ENCODE assay signal across 8 cellular contexts in the genomic region with DNA sequence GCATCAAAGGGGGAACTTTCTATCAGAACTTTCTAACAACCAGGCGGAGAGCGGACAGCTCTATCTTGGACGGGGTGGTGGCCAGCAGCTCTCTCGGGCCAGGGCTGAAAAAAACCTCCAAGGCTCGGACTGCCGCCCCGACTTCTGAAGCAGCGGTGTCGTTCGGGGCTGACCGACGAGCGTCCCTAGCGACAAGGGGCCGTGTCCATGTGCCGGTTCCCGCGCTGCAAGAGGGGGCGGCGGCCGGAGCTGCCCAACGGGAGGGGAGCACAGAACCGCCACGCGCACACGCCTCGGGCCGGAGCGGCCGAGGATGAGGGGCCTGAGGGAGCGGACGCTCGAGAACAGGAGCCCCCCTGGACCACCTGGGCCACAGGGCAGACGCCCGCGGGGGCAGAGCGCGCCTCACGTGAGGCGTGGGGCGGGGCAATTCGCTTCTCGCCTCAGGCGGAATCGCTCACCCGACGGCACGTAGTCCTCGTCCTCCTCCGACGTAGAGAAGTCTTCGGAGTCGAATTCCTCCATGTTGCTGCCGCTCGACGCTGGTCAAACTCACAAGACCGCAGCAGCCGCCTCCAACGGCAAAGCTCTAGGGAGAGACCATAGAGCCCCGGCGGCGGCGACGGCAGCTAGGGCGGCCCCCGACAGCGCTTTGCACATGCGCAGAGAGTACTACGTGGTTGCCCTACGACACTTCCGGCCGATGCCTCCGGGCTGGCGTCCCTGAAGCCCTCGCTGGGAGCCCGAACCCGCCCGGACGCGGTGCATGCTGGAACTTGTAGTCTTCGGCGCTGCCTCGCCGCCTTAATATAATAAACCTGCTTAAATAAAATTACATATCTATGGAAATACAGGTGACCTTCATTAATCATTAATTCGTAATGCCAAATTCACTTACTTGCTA. TPM values are rescaled to one million over a fixed set of nuclear protein-coding genes. Genes with fewer than 3 reads are reported as not detected.
A peak's percentile ranks its signal among the peaks of the same experiment; 100 is the strongest.
DNase-seq lines count a peak whose midpoint lies in the region; ATAC-seq, FAIRE-seq and TF ChIP-seq lines count a peak whose summit lies in the region.

A gene (minus strand): TSS at position 676 of the 904 bp plus-strand sequence. CDS start 151 bp downstream, at position 525.

- H3K79me2 ChIP-seq in OCI-LY7 (ENCODE audit: insufficient read depth, low read depth, low read length): peaks cover 33% of the 10 kb centered on the region

- no peak for FAIRE-seq in D721Med (lab: Jason Lieb, UNC)

- peak within 1 kb of the TSS; percentile 78 for H3K4me3 ChIP-seq in OCI-LY7 (ENCODE audit: low read depth, low read length, poor library complexity, severe bottlenecking)
- H3K4me3 ChIP-seq in mononuclear cell (ENCODE audit: low read length): peak within 1 kb of the TSS; percentile 88

- ATAC-seq in GM21515 (IDR thresholded peaks at IDR 0.05; ENCODE audit: unreplicated experiment): peak; percentile 94

- BruUV-seq in OCI-LY7 (replicated peaks; lab: Mats Ljungman, UMichigan): no TSS peak

- H2AFZ ChIP-seq in OCI-LY7 (ENCODE audit: low read length): peak within 1 kb of the TSS; percentile 100

- peaks cover 6% of the 10 kb centered on the region for H3K36me3 ChIP-seq in OCI-LY7 (ENCODE audit: insufficient read depth, low read length)

- H3K9me2 ChIP-seq in OCI-LY7 (ENCODE audit: insufficient read depth, low read length): no peaks in the 10 kb centered on the region

- no peaks in the 10 kb centered on the region for H3K9me3 ChIP-seq in OCI-LY7 (ENCODE audit: low read length)
- H3K9me3 ChIP-seq in mononuclear cell (ENCODE audit: low read depth, low read length): no peaks in the 10 kb centered on the region

- POLR2A ChIA-PET in OCI-LY7 (lab: Charles Lee): interaction anchor here (0.6 to 2.1 kb wide), 14 partner anchors 9 to 561 kb away, joined by 3 to 8 read pairs (median 4); no protein-coding TSS in a partner anchor

- intact Hi-C loops in OCI-LY7 (cut with micrococcal nuclease; ENCODE audit: unreplicated experiment): loop anchor here (1.0 to 5.0 kb wide), 3 partner anchors 31 to 1759 kb away; a partner anchor contains a TSS

- no peak within 1 kb of the TSS for H3K27ac ChIP-seq in OCI-LY7 (ENCODE audit: low read depth, low read length, poor library complexity, severe bottlenecking)

- CTCF ChIA-PET in OCI-LY7 (lab: Charles Lee; ENCODE audit: unreplicated experiment): interaction anchor here (0.5 kb wide), 1 partner anchor 429 kb away, joined by 3 read pairs; no protein-coding TSS in a partner anchor

- no peaks in the 10 kb centered on the region for H4K20me1 ChIP-seq in OCI-LY7 (ENCODE audit: insufficient read depth, low read length)

- H3K4me2 ChIP-seq in OCI-LY7 (ENCODE audit: low read length): peak within 1 kb of the TSS; percentile 98

- H3K27me3 ChIP-seq in mononuclear cell (ENCODE audit: insufficient read depth, low read length): no peaks in the 10 kb centered on the region

- H3K4me1 ChIP-seq in OCI-LY7 (ENCODE audit: insufficient read depth, low read length, poor library complexity, severe bottlenecking) (peaks cover 20% of the 10 kb centered on the region), mononuclear cell (ENCODE audit: insufficient read depth, low read length) (peaks cover 20% of the 10 kb centered on the region)

- DNase-seq in D721Med (ENCODE audit: insufficient read length, low spot score) (peak; percentile 37), HuH-7.5 (ENCODE audit: low spot score) (peak; percentile 94), OCI-LY7 (ENCODE audit: low spot score) (peak; percentile 97), activated T-cell treated with anti-CD3 and anti-CD28 coated beads for 24 hours (ENCODE audit: low read depth) (peak; percentile 91), epidermal melanocyte (ENCODE audit: insufficient read length, low spot score) (peak; percentile 95)
- peak; percentile 92 to 94 for DNase-seq in stimulated activated CD8-positive, alpha-beta memory T cell treated with anti-CD3 and anti-CD28 coated beads, Interleukin-4, amount 100 ng/mL, for 1 hour (ENCODE audit: low read depth in 2 of 2, low spot score in 1 of 2)

- TF ChIP-seq CTCF in D721Med (IDR thresholded peaks at IDR 0.05; ENCODE audit: insufficient read depth, missing control alignments) (no peak), OCI-LY7 (conservative IDR thresholded peaks at IDR 0.05; ENCODE audit: low read length) (no peak)

RNA-seq across cellular contexts. Expression of the gene that starts here (rescaled TPM):
- 30.0 and 55.1 TPM in 2 replicates for total RNA-seq in OCI-LY7 (2014; rRNA removed; shearing (Covaris generic))
- 55.4 and 57.6 TPM in 2 replicates for total RNA-seq in OCI-LY7 (2022)
- 23.3 TPM for total RNA-seq in mononuclear cell

Comparison
In these comparisons a context has a peak if more than half of its experiments do, and no peak if none do; other contexts are left out.
1. DNase-seq: peak in every context shown above with its lines; median percentile 97 in OCI-LY7; 95 in epidermal melanocyte; 94 in HuH-7.5; 93 in stimulated activated CD8-positive, alpha-beta memory T cell treated with anti-CD3 and anti-CD28 coated beads, Interleukin-4, amount 100 ng/mL, for 1 hour; 91 in activated T-cell treated with anti-CD3 and anti-CD28 coated beads for 24 hours; 37 in D721Med.